10 cellular contexts compared by ENCODE assay signal in the genomic region with DNA sequence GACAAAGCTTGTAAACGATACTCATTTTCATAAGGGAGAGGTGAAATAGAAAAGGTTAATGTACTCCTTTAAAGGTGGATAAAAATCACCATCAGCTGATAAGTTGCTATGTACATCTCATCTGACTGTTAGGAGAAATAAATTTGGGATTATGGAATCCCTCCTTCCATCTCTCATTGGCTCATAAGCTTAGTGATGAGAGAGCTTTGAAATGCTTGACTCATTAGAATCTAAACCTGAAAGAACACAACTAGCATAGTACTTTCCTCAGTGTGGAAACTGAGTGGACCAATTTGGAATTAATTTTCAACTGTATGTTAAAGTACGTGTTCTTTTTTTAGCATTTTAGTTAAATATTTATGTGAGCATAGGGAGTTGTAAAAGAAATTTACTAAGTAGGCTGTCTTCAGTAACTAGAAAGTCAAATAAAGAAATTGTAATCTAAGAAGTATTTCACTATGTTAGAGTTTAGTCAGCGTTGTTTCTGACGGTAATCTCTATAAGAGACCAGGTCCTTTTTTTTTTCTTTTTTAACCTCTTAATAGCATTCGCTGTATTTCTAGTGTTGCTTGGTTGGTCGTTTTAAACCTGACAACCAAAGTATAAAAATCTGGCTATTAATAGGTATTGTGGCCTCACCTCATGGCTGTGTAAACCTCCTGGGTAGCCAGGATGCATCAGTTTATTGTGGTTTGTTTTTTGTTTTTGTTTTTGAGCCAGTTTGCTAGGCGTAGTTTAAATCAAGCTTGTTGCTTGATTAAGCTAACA. TPM values are rescaled to one million over a fixed set of nuclear protein-coding genes. Genes with fewer than 3 reads are reported as not detected.
DNase-seq lines count a peak whose midpoint lies in the region; ATAC-seq, FAIRE-seq and TF ChIP-seq lines count a peak whose summit lies in the region.
"Had no signal": no experiment of that assay in that cellular context is flagged by ENCODE, and none has a peak within 500 bp of the region (broad histone marks: within the 10 kb centered on the region; RNA-seq: fewer than 3 reads in every experiment).

No MANE protein-coding gene starts in this region.

- dilution Hi-C loops in keratinocyte (cut with MboI; ENCODE audit: extremely low pct_ligation_motif_present, low sequenced_read_pairs), result no loop called here

- no peak for ATAC-seq in HG02970 (IDR thresholded peaks at IDR 0.05; ENCODE audit: low FRiP score, unreplicated experiment)

- H3K9me3 Mint-ChIP-seq in HFFc6, result no peaks in the 10 kb centered on the region

- peak overlapping the region; percentile 51 for H3K27ac ChIP-seq in keratinocyte (ENCODE audit: control insufficient read depth, insufficient read depth, low read length)

- H4K20me1 ChIP-seq in keratinocyte (ENCODE audit: control insufficient read depth, extremely low read depth, insufficient read depth, low read length), result no peaks in the 10 kb centered on the region

- H3K4me3 ChIP-seq in adipocyte (ENCODE audit: low read length) (peak overlapping the region; percentile 53), keratinocyte (ENCODE audit: control insufficient read depth in 2 of 3, extremely low read depth in 1 of 3, insufficient read depth in 2 of 3, low read depth in 1 of 3, low read length in 3 of 3) (no peak overlapping the region)

- no peaks in the 10 kb centered on the region; the same call in none of the 2 replicates for H3K27me3 Mint-ChIP-seq in HFFc6 (ENCODE audit: insufficient read depth)

- H3K9me3 ChIP-seq in adipocyte (ENCODE audit: control insufficient read depth, low read length) (no peaks in the 10 kb centered on the region), keratinocyte (ENCODE audit: control insufficient read depth, low read depth, low read length) (no peaks in the 10 kb centered on the region)

- DNase-seq in ACHN, result peak; percentile 63
- DNase-seq in HFFc6, result peak; percentile 61
- peak; percentile 36 for DNase-seq in adipocyte (ENCODE audit: low read depth)
- DNase-seq in keratinocyte (ENCODE audit: low read depth, low spot score), result no peak
- no peak for DNase-seq in D721Med (ENCODE audit: insufficient read length, low spot score)
- DNase-seq in SIG-M5 (lab: John Stamatoyannopoulos, UW), result no peak
- no peak for DNase-seq in HT-29 (ENCODE audit: low spot score)
- DNase-seq: NCI-H1048 had no signal

- peak overlapping the region; percentile 90 for H3K27ac Mint-ChIP-seq in HFFc6

- H3K9me1 ChIP-seq in keratinocyte (ENCODE audit: control insufficient read depth, extremely low read depth, insufficient read depth, low read length), result no peaks in the 10 kb centered on the region

- FAIRE-seq in keratinocyte (lab: Jason Lieb, UNC) (peak; percentile 77), D721Med (lab: Jason Lieb, UNC) (no peak)
- FAIRE-seq: GM18507 had no signal

- peak overlapping the region; percentile 56 for H3K4me2 ChIP-seq in keratinocyte (ENCODE audit: control insufficient read depth, extremely low read depth, insufficient read depth, low read depth, low read length)

- in situ Hi-C loops in ACHN (cut with HindIII; ENCODE audit: low pct_ligation_motif_present, low pct_unique_long_range_greater_than_20kb, low sequenced_read_pairs), result no loop called here

- H3K27me3 ChIP-seq in adipocyte (replicated peaks; ENCODE audit: control insufficient read depth, insufficient read depth, low read length), result no peaks in the 10 kb centered on the region
- H3K27me3 ChIP-seq in keratinocyte (ENCODE audit: control insufficient read depth, extremely low read depth, insufficient read depth, low read length), result no peaks in the 10 kb centered on the region

- peaks cover 67% of the 10 kb centered on the region for H3K36me3 ChIP-seq in adipocyte (ENCODE audit: control insufficient read depth, insufficient read depth, low read length, severe bottlenecking)
- H3K36me3 ChIP-seq in keratinocyte (ENCODE audit: control insufficient read depth in 2 of 2, extremely low read depth in 1 of 2, insufficient read depth in 2 of 2, low read length in 2 of 2), result peaks cover 4 to 13% of the 10 kb centered on the region in 2 experiments

- TF ChIP-seq CTCF in HFFc6 (IDR thresholded peaks at IDR 0.05) (no peak), keratinocyte (optimal IDR thresholded peaks at IDR 0.05 in 1 of 3, IDR thresholded peaks at IDR 0.05 in 1 of 3, conservative IDR thresholded peaks at IDR 0.05 in 1 of 3; ENCODE audit: extremely low read depth in 1 of 3, insufficient read depth in 2 of 3, low read length in 3 of 3) (no peak), D721Med (IDR thresholded peaks at IDR 0.05; ENCODE audit: insufficient read depth, missing control alignments) (no peak)

- H3K4me1 ChIP-seq in adipocyte (ENCODE audit: control insufficient read depth, insufficient read depth, low read length), result peaks cover 40% of the 10 kb centered on the region
- peaks cover 17% of the 10 kb centered on the region for H3K4me1 ChIP-seq in keratinocyte (ENCODE audit: control insufficient read depth, extremely low read depth, insufficient read depth, low read length)

- peaks cover 65% of the 10 kb centered on the region for H3K4me1 Mint-ChIP-seq in HFFc6 (ENCODE audit: low read depth)

- H3K9ac ChIP-seq in adipocyte (ENCODE audit: low read length) (peak overlapping the region; percentile 77), keratinocyte (ENCODE audit: control insufficient read depth, extremely low read depth, insufficient read depth, low read length) (no peak overlapping the region)

- no peaks in the 10 kb centered on the region for H3K79me2 ChIP-seq in keratinocyte (ENCODE audit: control insufficient read depth, insufficient read depth, low read length)

- no peak overlapping the region for H2AFZ ChIP-seq in keratinocyte (ENCODE audit: control insufficient read depth, low read length)

- H3K4me3 Mint-ChIP-seq in HFFc6, result peak overlapping the region; percentile 79

- peaks cover 65% of the 10 kb centered on the region for H3K36me3 Mint-ChIP-seq in HFFc6 (ENCODE audit: low read depth)

RNA-seq across cellular contexts. Expression of gene FHIP2A, which starts 34.4 kb away (rescaled TPM):
- total RNA-seq in HFFc6 (2021; fragmentation: NEBNext Ultra II Directional; extraction: Animal tissue kit (Norgen Biotek cat#: 25700)), result 10 to 100 TPM; 35.1 to 54.1 (median 42.6) TPM
- polyA plus RNA-seq in keratinocyte, result 8.0 to 14.9 TPM (median 9.6 TPM) in 3 replicates
- polyA plus RNA-seq in keratinocyte (2011; ENCODE audit: low read depth), result 5.2 TPM
- polyA plus RNA-seq in keratinocyte (2011; cell fraction: cytosol; rRNA removed), result 3.6 and 8.2 TPM in 2 replicates
- 13.8 and 18.7 TPM in 2 replicates for polyA plus RNA-seq in keratinocyte (2011; cell fraction: nucleus; rRNA removed)
- polyA plus RNA-seq in keratinocyte (2012; ENCODE audit: low replicate concordance), result 6.0 and 8.2 TPM in 2 replicates
- 4.7 to 20.9 TPM (median 11.0 TPM) in 3 replicates for polyA minus RNA-seq in keratinocyte
- 17.3 TPM for polyA minus RNA-seq in keratinocyte (2011; cell fraction: cytosol; rRNA and poly(A)+ RNA removed)
- 22.5 and 31.3 TPM in 2 replicates for polyA minus RNA-seq in keratinocyte (2011; cell fraction: nucleus; rRNA and poly(A)+ RNA removed)
- total RNA-seq in HT-29 (2014; rRNA removed; shearing (Covaris generic)), result 1.6 and 3.0 TPM in 2 replicates

Comparison
In these comparisons a context has a peak if more than half of its experiments do, and no peak if none do; other contexts are left out.
1. DNase-seq: peak in ACHN (single experiment), HFFc6 (single experiment) and adipocyte (single experiment); none in keratinocyte (single experiment), D721Med (single experiment), SIG-M5 (single experiment) and HT-29 (single experiment).